22 cellular contexts compared by ENCODE assay signal in genomic region chr12:57385586-57385985, GRCh38. TPM values are rescaled to one million over a fixed set of nuclear protein-coding genes. Genes with fewer than 3 reads are reported as not detected.
A peak's percentile ranks its signal among the peaks of the same experiment; 100 is the strongest.
DNase-seq lines count a peak whose midpoint lies in the region; ATAC-seq, FAIRE-seq and TF ChIP-seq lines count a peak whose summit lies in the region.
"Had no signal": no experiment of that assay in that cellular context is flagged by ENCODE, and none has a peak within 500 bp of the region (broad histone marks: within the 10 kb centered on the region; RNA-seq: fewer than 3 reads in every experiment).

No MANE protein-coding gene starts in this region.

- POLR2A ChIA-PET in GM12878 (lab: Charles Lee), result interaction anchor here (1.0 to 1.6 kb wide), 2 partner anchors 13 to 44 kb away, joined by 3 read pairs; no protein-coding TSS in a partner anchor

- TF ChIP-seq CTCF in GM06990 (IDR thresholded peaks at IDR 0.05; ENCODE audit: insufficient read depth, low read length, poor library complexity, severe bottlenecking) (no peak), GM12878 (IDR thresholded peaks at IDR 0.05 in 2 of 3, conservative IDR thresholded peaks at IDR 0.05 in 1 of 3; ENCODE audit: control insufficient read depth in 2 of 3, extremely low read depth in 1 of 3, insufficient read depth in 1 of 3, low read depth in 3 of 3, low read length in 3 of 3) (no peak)

- in situ Hi-C loops in GM12878 (cut with MboI), result no loop called here

- no peak for DNase-seq in CD4-positive, CD25-positive, alpha-beta regulatory T cell
- DNase-seq in GM06990 (ENCODE audit: extremely low read depth, insufficient read length) (peak; percentile 20), GM12878 (ENCODE audit: low read depth, low spot score) (no peak), NOMO-1 (lab: John Stamatoyannopoulos, UW; ENCODE audit: unreplicated experiment in 2 of 2) (no peak)
- DNase-seq: ACHN; CD8-positive, alpha-beta T cell; IMR-90; NCI-H1105; NCI-H146; NCI-H2029; NCI-H2227 treated with DMSO at 0.1 percent for 48 hours; NCI-H510A; NCI-H748 treated with DMSO at 0.1 percent for 48 hours; T-cell had no signal

- H3K4me3 Mint-ChIP-seq in CD4-positive, CD25-positive, alpha-beta regulatory T cell, result no peak overlapping the region
- H3K4me3 Mint-ChIP-seq: CD8-positive, alpha-beta T cell; T-cell had no signal

- FAIRE-seq in GM12878 (lab: Jason Lieb, UNC), result no peak
- FAIRE-seq: GM19239 had no signal

- no peaks in the 10 kb centered on the region for H3K9me3 ChIP-seq in CD4-positive, CD25-positive, alpha-beta regulatory T cell (ENCODE audit: control insufficient read depth in 2 of 2, low read length in 2 of 2)
- no peaks in the 10 kb centered on the region for H3K9me3 ChIP-seq in GM12878 (replicated peaks; ENCODE audit: control insufficient read depth, insufficient read depth, low read length)
- H3K9me3 ChIP-seq: BLaER1 had no signal

- no peak for TF ChIP-seq RAD21 in GM12878 (IDR thresholded peaks at IDR 0.05; ENCODE audit: insufficient read depth, low read depth, low read length)

- WGBS in GM12878 (ENCODE audit: insufficient coverage, insufficient replicate concordance, low lambda C conversion rate, missing lambda C conversion rate), result 76% methylated on average over 3 of the region's 3 CpGs

- H3K27ac Mint-ChIP-seq in CD4-positive, CD25-positive, alpha-beta regulatory T cell, result peak overlapping the region in 2 of 3 donors; percentile 48 to 51
- H3K27ac Mint-ChIP-seq: CD8-positive, alpha-beta T cell; T-cell had no signal

- H3K9ac ChIP-seq in GM12878 (ENCODE audit: control insufficient read depth, insufficient read depth, low read length), result no peak overlapping the region
- H3K9ac ChIP-seq: BLaER1 had no signal

- no peaks in the 10 kb centered on the region for H3K27me3 ChIP-seq in CD4-positive, CD25-positive, alpha-beta regulatory T cell (ENCODE audit: control insufficient read depth, insufficient read depth, low read length)
- H3K27me3 ChIP-seq in GM06990 (replicated peaks; ENCODE audit: control insufficient read depth, insufficient read depth, low read length) (no peaks in the 10 kb centered on the region), GM12878 (replicated peaks in 1 of 2; ENCODE audit: control insufficient read depth in 2 of 2, insufficient read depth in 2 of 2, low read length in 1 of 2) (no peaks in the 10 kb centered on the region)
- H3K27me3 ChIP-seq: BLaER1, SJCRH30 had no signal

- no peak overlapping the region for H3K27ac ChIP-seq in CD4-positive, CD25-positive, alpha-beta regulatory T cell (ENCODE audit: insufficient read depth, low read length, poor library complexity, severe bottlenecking)
- H3K27ac ChIP-seq in GM12878 (ENCODE audit: control insufficient read depth, insufficient read depth), result no peak overlapping the region
- H3K27ac ChIP-seq: BLaER1, SJCRH30 had no signal

- peaks cover 22% of the 10 kb centered on the region for H3K36me3 Mint-ChIP-seq in CD4-positive, CD25-positive, alpha-beta regulatory T cell

- H4K20me1 ChIP-seq in GM12878 (ENCODE audit: control insufficient read depth, insufficient read depth), result no peaks in the 10 kb centered on the region
- H4K20me1 ChIP-seq: BLaER1 had no signal

- no TSS peak for BruUV-seq in GM12878 (replicated peaks; lab: Mats Ljungman, UMichigan)

- peaks cover 21% of the 10 kb centered on the region for H3K36me3 ChIP-seq in CD4-positive, CD25-positive, alpha-beta regulatory T cell (ENCODE audit: control insufficient read depth, insufficient read depth, low read length)
- H3K36me3 ChIP-seq in GM06990 (ENCODE audit: control insufficient read depth, insufficient read depth, low read length) (no peaks in the 10 kb centered on the region; the same call in none of the 2 replicates), GM12878 (ENCODE audit: control insufficient read depth in 2 of 2, insufficient read depth in 2 of 2, low read length in 1 of 2) (no peaks in the 10 kb centered on the region; a peak in 2 of 4 replicates)

- H3K27me3 Mint-ChIP-seq in CD4-positive, CD25-positive, alpha-beta regulatory T cell, result no peaks in the 10 kb centered on the region
- H3K27me3 Mint-ChIP-seq: T-cell had no signal

- no peaks in the 10 kb centered on the region for H3K4me1 ChIP-seq in CD4-positive, CD25-positive, alpha-beta regulatory T cell (ENCODE audit: control insufficient read depth, insufficient read depth, low read length, poor library complexity, severe bottlenecking)
- peaks cover 4% of the 10 kb centered on the region for H3K4me1 ChIP-seq in GM12878 (ENCODE audit: control insufficient read depth, insufficient read depth, low read length)
- H3K4me1 ChIP-seq: BLaER1, SJCRH30 had no signal

- no peak for TF ChIP-seq EP300 in GM12878 (IDR thresholded peaks at IDR 0.05; ENCODE audit: borderline replicate concordance in 1 of 2, control insufficient read depth in 1 of 2, low read depth in 2 of 2, low read length in 2 of 2)

- H3K4me3 ChIP-seq in CD4-positive, CD25-positive, alpha-beta regulatory T cell (ENCODE audit: low read depth, low read length), result no peak overlapping the region
- H3K4me3 ChIP-seq in GM06990 (replicated peaks; ENCODE audit: low read depth, low read length) (no peak overlapping the region), GM12878 (no peak overlapping the region)
- H3K4me3 ChIP-seq: BLaER1, SJCRH30 had no signal

- no peaks in the 10 kb centered on the region for H3K9me3 Mint-ChIP-seq in CD4-positive, CD25-positive, alpha-beta regulatory T cell
- H3K9me3 Mint-ChIP-seq: CD8-positive, alpha-beta T cell; T-cell had no signal

- SMC1A ChIA-PET in GM12878 (lab: Charles Lee; ENCODE audit: uncharacterized antibody, unreplicated experiment), result no interaction called here

- intact Hi-C loops in GM12878 (cut with micrococcal nuclease; ENCODE audit: unreplicated experiment), result no loop called here

- CTCF ChIA-PET in GM12878 (lab: Yijun Ruan, JAX), result interaction anchor here (1.0 to 2.2 kb wide), 4 partner anchors 22 to 124 kb away, joined by 3 to 9 read pairs (median 4); partner anchors contain the start of gene INHBE

- RAD21 ChIA-PET in GM12878 (lab: Charles Lee; ENCODE audit: unreplicated experiment), result no interaction called here

- H2AFZ ChIP-seq in GM12878 (ENCODE audit: control insufficient read depth, low read depth, low read length), result no peak overlapping the region

- H3K79me2 ChIP-seq in GM12878 (ENCODE audit: control insufficient read depth, insufficient read depth, low read length), result no peaks in the 10 kb centered on the region

- H3K4me2 ChIP-seq in GM12878 (ENCODE audit: control insufficient read depth, insufficient read depth), result no peak overlapping the region
- H3K4me2 ChIP-seq: BLaER1 had no signal

- H3K4me1 Mint-ChIP-seq in CD4-positive, CD25-positive, alpha-beta regulatory T cell, result peaks cover 5 to 12% (median 8%) of the 10 kb centered on the region in 4 donors

- no peak for ATAC-seq in CD4-positive, CD25-positive, alpha-beta regulatory T cell (ENCODE audit: low read depth in 2 of 2)
- ATAC-seq in GM18868 (IDR thresholded peaks at IDR 0.05; ENCODE audit: unreplicated experiment), result peak; percentile 54
- peak; percentile 47 for ATAC-seq in GM12878
- ATAC-seq in GM19455 (IDR thresholded peaks at IDR 0.05; ENCODE audit: unreplicated experiment), result no peak
- no peak for ATAC-seq in HG03520 (IDR thresholded peaks at IDR 0.05; ENCODE audit: unreplicated experiment)
- ATAC-seq: CD8-positive, alpha-beta T cell; T-cell had no signal

- no peak for TF ChIP-seq POLR2A in GM12878 (IDR thresholded peaks at IDR 0.05; ENCODE audit: low read depth, low read length)

TF ChIP-seq in GM12878, 131 proteins besides CTCF, POLR2A, EP300 and RAD21 (continues in another document):
- TF ChIP-seq IKZF2 (IDR thresholded peaks at IDR 0.05) (no peak), MXI1 (IDR thresholded peaks at IDR 0.05; ENCODE audit: low read depth, low read length) (no peak), RUNX3 (IDR thresholded peaks at IDR 0.05; ENCODE audit: low read length) (no peak)

RNA-seq across cellular contexts. Expression of gene R3HDM2, which starts 45.3 kb away (rescaled TPM):
- 115 TPM for total RNA-seq in CD4-positive, CD25-positive, alpha-beta regulatory T cell
- 1 to 10 TPM; 6.0 to 8.6 (median 8.0) TPM for polyA plus RNA-seq in CD4-positive, CD25-positive, alpha-beta regulatory T cell
- total RNA-seq in GM12878 (2013; cell fraction: nucleolus; rRNA removed), result 40.4 and 55.4 TPM in 2 replicates
- 11.7 TPM in 2 replicates for total RNA-seq in GM12878 (2014; rRNA removed)
- total RNA-seq in GM12878 (2014; rRNA removed; fragmentation: Illumina TruSeq; extraction: Trizol), result 10.8 and 12.0 TPM in 2 replicates
- 24.9 and 26.1 TPM in 2 replicates for total RNA-seq in GM12878 (2021)
- 12.4 TPM for polyA plus RNA-seq in GM12878 (2011; ENCODE audit: low read depth)
- 12.4 and 13.9 TPM in 2 replicates for polyA plus RNA-seq in GM12878 (2011; rRNA removed)
- polyA plus RNA-seq in GM12878 (2011; cell fraction: cytosol; rRNA removed), result 11.7 and 12.3 TPM in 2 replicates
- 40.0 and 41.3 TPM in 2 replicates for polyA plus RNA-seq in GM12878 (2011; cell fraction: nucleus; rRNA removed)
- polyA plus RNA-seq in GM12878 (2012), result 17.9 and 18.6 TPM in 2 replicates
- 17.2 and 23.0 TPM in 2 replicates for polyA plus RNA-seq in GM12878 (2014; fragmentation: Illumina TruSeq; extraction: Trizol)
- polyA plus RNA-seq in GM12878 (2014; fragmentation: Nextera tagmentation; extraction: Ambion mirVana), result 1 to 10 TPM; 4.6 to 6.2 TPM
- polyA plus RNA-seq in GM12878 (2014; rRNA removed), result 13.9 and 15.3 TPM in 2 replicates
- polyA plus RNA-seq in GM12878 (2016; fragmentation: Nextera tagmentation; extraction: Ambion mirVana), result 1 to 10 TPM; 7.8 to 8.9 TPM
- 10.0 and 12.7 TPM in 2 replicates for polyA minus RNA-seq in GM12878 (2011; rRNA and poly(A)+ RNA removed)
- polyA minus RNA-seq in GM12878 (2011; cell fraction: cytosol; rRNA and poly(A)+ RNA removed), result 3.9 and 7.0 TPM in 2 replicates
- polyA minus RNA-seq in GM12878 (2011; cell fraction: nucleus; rRNA and poly(A)+ RNA removed), result 9.7 and 17.4 TPM in 2 replicates

RNA-seq across cellular contexts. Expression of gene INHBC, which starts 49.0 kb away (rescaled TPM):
- total RNA-seq in CD4-positive, CD25-positive, alpha-beta regulatory T cell, result not detected
- polyA plus RNA-seq in CD4-positive, CD25-positive, alpha-beta regulatory T cell, result under 1 TPM in 1 of 4 donors, not detected in 3; 0.21 TPM
- total RNA-seq in GM12878 (2013; cell fraction: nucleolus; rRNA removed), result 0.39 TPM in 1 of 2 replicates, not detected in the other
- not detected in 2 replicates for total RNA-seq in GM12878 (2014; rRNA removed)
- not detected in 2 replicates for total RNA-seq in GM12878 (2014; rRNA removed; fragmentation: Illumina TruSeq; extraction: Trizol)
- total RNA-seq in GM12878 (2021), result 0.13 and 0.16 TPM in 2 replicates
- polyA plus RNA-seq in GM12878 (2011; ENCODE audit: low read depth), result 0.12 TPM
- 0.10 TPM in 2 replicates for polyA plus RNA-seq in GM12878 (2011; rRNA removed)
- polyA plus RNA-seq in GM12878 (2011; cell fraction: cytosol; rRNA removed), result 0.13 and 0.24 TPM in 2 replicates
- 0.16 TPM in 2 replicates for polyA plus RNA-seq in GM12878 (2011; cell fraction: nucleus; rRNA removed)
- 0.12 and 0.17 TPM in 2 replicates for polyA plus RNA-seq in GM12878 (2012)
- 0.14 and 0.22 TPM in 2 replicates for polyA plus RNA-seq in GM12878 (2014; fragmentation: Illumina TruSeq; extraction: Trizol)
- under 1 TPM in 1 of 2 experiments, not detected in 1; 0.04 TPM for polyA plus RNA-seq in GM12878 (2014; fragmentation: Nextera tagmentation; extraction: Ambion mirVana)
- 0.14 and 0.22 TPM in 2 replicates for polyA plus RNA-seq in GM12878 (2014; rRNA removed)
- polyA plus RNA-seq in GM12878 (2016; fragmentation: Nextera tagmentation; extraction: Ambion mirVana), result not detected
- polyA minus RNA-seq in GM12878 (2011; rRNA and poly(A)+ RNA removed), result 0.22 TPM in 1 of 2 replicates, not detected in the other
- not detected in 2 replicates for polyA minus RNA-seq in GM12878 (2011; cell fraction: cytosol; rRNA and poly(A)+ RNA removed)
- 0.24 and 0.57 TPM in 2 replicates for polyA minus RNA-seq in GM12878 (2011; cell fraction: nucleus; rRNA and poly(A)+ RNA removed)
- total RNA-seq: G401, H4, IMR-90 had no signal

Comparison
In these comparisons a context has a peak if more than half of its experiments do, and no peak if none do; other contexts are left out.
1. ATAC-seq: peak in GM18868 (single experiment) and GM12878 (single experiment); none in CD4-positive, CD25-positive, alpha-beta regulatory T cell (0 of 2), GM19455 (single experiment) and HG03520 (single experiment).